12 cellular contexts compared by ENCODE assay signal in genomic region chr1:207362962-207363858, GRCh38. TPM values are rescaled to one million over a fixed set of nuclear protein-coding genes. Genes with fewer than 3 reads are reported as not detected.
DNase-seq lines count a peak whose midpoint lies in the region; ATAC-seq, FAIRE-seq and TF ChIP-seq lines count a peak whose summit lies in the region.
"Had no signal": no experiment of that assay in that cellular context is flagged by ENCODE, and none has a peak within 500 bp of the region (broad histone marks: within the 10 kb centered on the region; RNA-seq: fewer than 3 reads in every experiment).

No MANE protein-coding gene starts in this region.

- no peak overlapping the region for H2AFZ ChIP-seq in K562 (ENCODE audit: low read depth, low read length)

- no TSS peak for BruUV-seq in K562 (replicated peaks; lab: Mats Ljungman, UMichigan)

- TF ChIP-seq RAD21 in K562 (CRISPR knock-in tag; conservative IDR thresholded peaks at IDR 0.05 in 1 of 2, IDR thresholded peaks at IDR 0.05 in 1 of 2), result 0 out of 4 replicates have a peak, but pooled peaks of 1 of the 2 experiments have one; percentile 7

- WGBS in K562 (ENCODE audit: insufficient coverage, low coverage, missing lambda C conversion rate), result 42% methylated on average over 5 of the region's 5 CpGs

- no peaks in the 10 kb centered on the region for H3K9me1 ChIP-seq in K562 (ENCODE audit: control insufficient read depth, insufficient read depth, low read length)

- H3K36me3 ChIP-seq in K562 (ENCODE audit: control insufficient read depth, insufficient read depth, low read length) (peaks cover 70% of the 10 kb centered on the region), Peyer's patch (peaks cover 0 to 5% (median 0%) of the 10 kb centered on the region in 3 donors)
- H3K36me3 ChIP-seq: thoracic aorta had no signal

- H3K9me3 ChIP-seq in K562 (replicated peaks; ENCODE audit: control insufficient read depth, insufficient read depth, low read depth, low read length), result no peaks in the 10 kb centered on the region
- H3K9me3 ChIP-seq in Peyer's patch, result no peaks in the 10 kb centered on the region
- H3K9me3 ChIP-seq: heart right ventricle, thoracic aorta had no signal

- no peaks in the 10 kb centered on the region for H3K79me2 ChIP-seq in K562 (ENCODE audit: control insufficient read depth, insufficient read depth, low read length)

- peak; percentile 61 for TF ChIP-seq EP300 in K562 (IDR thresholded peaks at IDR 0.05; ENCODE audit: low read length)

- H3K4me1 ChIP-seq in K562 (replicated peaks in 1 of 2; ENCODE audit: control insufficient read depth in 2 of 2, insufficient read depth in 2 of 2, low read length in 2 of 2) (peaks cover 0 to 30% of the 10 kb centered on the region in 2 experiments; a peak in 3 of 5 replicates), Peyer's patch (no peaks in the 10 kb centered on the region)

- TF ChIP-seq POLR2A in K562 (conservative IDR thresholded peaks at IDR 0.05) (no peak), Peyer's patch (IDR thresholded peaks at IDR 0.05) (no peak)

- ATAC-seq in K562 (peak; percentile 96), HG03025 (IDR thresholded peaks at IDR 0.05; ENCODE audit: low FRiP score, unreplicated experiment) (no peak)
- ATAC-seq in naive thymus-derived CD8-positive, alpha-beta T cell, result peak; percentile 88 to 97

- H3K4me1 Mint-ChIP-seq in naive thymus-derived CD8-positive, alpha-beta T cell, result peaks cover 3 to 22% (median 12%) of the 10 kb centered on the region in 4 donors

- peak overlapping the region; percentile 54; the same call in 1 of the 2 replicates for H3K4me2 ChIP-seq in K562 (ENCODE audit: insufficient read depth, low read length)

- peaks cover 6 to 35% (median 25%) of the 10 kb centered on the region in 3 donors for H3K36me3 Mint-ChIP-seq in naive thymus-derived CD8-positive, alpha-beta T cell

- H3K4me3 Mint-ChIP-seq in naive thymus-derived CD8-positive, alpha-beta T cell, result no peak overlapping the region

- POLR2A ChIA-PET in K562 (lab: Yijun Ruan, JAX), result interaction anchor here (0.6 to 1.3 kb wide), 5 partner anchors 9 to 102 kb away, joined by 3 to 5 read pairs (median 3); partner anchors contain the start of gene CD55
- POLR2A ChIA-PET in naive thymus-derived CD8-positive, alpha-beta T cell (lab: Charles Lee), result interaction anchor here (1.9 to 2.1 kb wide), 2 partner anchors 9 to 42 kb away, joined by 5 to 12 read pairs; partner anchors contain the start of gene CD55

- no peaks in the 10 kb centered on the region for H4K20me1 ChIP-seq in K562 (replicated peaks; ENCODE audit: control insufficient read depth, insufficient read depth, low read length)

- H3K27me3 Mint-ChIP-seq in naive thymus-derived CD8-positive, alpha-beta T cell, result no peaks in the 10 kb centered on the region

- H3K9me3 Mint-ChIP-seq in naive thymus-derived CD8-positive, alpha-beta T cell, result no peaks in the 10 kb centered on the region

- CTCF ChIA-PET in K562 (lab: Yijun Ruan, JAX; ENCODE audit: low intra/inter-chr PET ratio), result no interaction called here

- TF ChIP-seq CTCF in K562 (IDR thresholded peaks at IDR 0.05 in 2 of 3, conservative IDR thresholded peaks at IDR 0.05 in 1 of 3; ENCODE audit: insufficient read depth in 2 of 3, low read depth in 1 of 3, low read length in 3 of 3), result no peak
- TF ChIP-seq CTCF in Peyer's patch (IDR thresholded peaks at IDR 0.05), result no peak

- H3K27me3 ChIP-seq in K562 (ENCODE audit: control insufficient read depth in 2 of 2, insufficient read depth in 2 of 2, low read length in 2 of 2) (no peaks in the 10 kb centered on the region), Peyer's patch (no peaks in the 10 kb centered on the region)
- H3K27me3 ChIP-seq: heart right ventricle had no signal

- H3K9ac ChIP-seq in K562 (ENCODE audit: insufficient read depth in 1 of 2, low read depth in 2 of 2, low read length in 2 of 2), result no peak overlapping the region

- H3K27ac ChIP-seq in K562 (ENCODE audit: extremely low read depth, low read depth, low read length), result peak overlapping the region; percentile 72
- no peak overlapping the region for H3K27ac ChIP-seq in Peyer's patch
- H3K27ac ChIP-seq: 22Rv1, heart right ventricle, thoracic aorta had no signal

- H3K27ac Mint-ChIP-seq in naive thymus-derived CD8-positive, alpha-beta T cell, result no peak overlapping the region

- in situ Hi-C loops in K562 (cut with MboI), result no loop called here

- intact Hi-C loops in K562 (cut with micrococcal nuclease), result no loop called here

- FAIRE-seq in K562 (lab: Jason Lieb, UNC), result peak; percentile 75
- FAIRE-seq: HTR-8/SVneo had no signal

- peak; percentile 45 for DNase-seq in SIG-M5 treated with dmso at 0.1 percent for 504 hours (lab: John Stamatoyannopoulos, UW; ENCODE audit: unreplicated experiment)
- no peak for DNase-seq in SIG-M5 (lab: John Stamatoyannopoulos, UW)
- DNase-seq in Jurkat, Clone E6-1 (ENCODE audit: low read depth, low spot score), result peak; percentile 54
- peak in 3 of 4 experiments; percentile 23 to 77 (median 64) for DNase-seq in K562 (ENCODE audit: extremely low read depth in 1 of 4, low spot score in 3 of 4)
- DNase-seq in naive thymus-derived CD8-positive, alpha-beta T cell, result peak in 5 of 10 donors; percentile 24 to 70 (median 38)
- DNase-seq in Peyer's patch, result no peak
- no peak for DNase-seq in cortex of kidney (lab: John Stamatoyannopoulos, UW)
- DNase-seq: heart right ventricle had no signal

- H3K4me3 ChIP-seq in Jurkat, Clone E6-1 (ENCODE audit: low read length), result no peak overlapping the region
- no peak overlapping the region for H3K4me3 ChIP-seq in K562
- H3K4me3 ChIP-seq in Peyer's patch, result no peak overlapping the region
- H3K4me3 ChIP-seq: heart right ventricle, thoracic aorta had no signal

TF ChIP-seq in K562, 482 proteins besides CTCF, POLR2A, EP300 and RAD21 (continues in another document):
- no peak for TF ChIP-seq MECOM (CRISPR knock-in tag; IDR thresholded peaks at IDR 0.05)
- TF ChIP-seq CC2D1A (IDR thresholded peaks at IDR 0.05), result peak; percentile 4; the same call in 1 of the 2 replicates
- TF ChIP-seq, protein P1, sequence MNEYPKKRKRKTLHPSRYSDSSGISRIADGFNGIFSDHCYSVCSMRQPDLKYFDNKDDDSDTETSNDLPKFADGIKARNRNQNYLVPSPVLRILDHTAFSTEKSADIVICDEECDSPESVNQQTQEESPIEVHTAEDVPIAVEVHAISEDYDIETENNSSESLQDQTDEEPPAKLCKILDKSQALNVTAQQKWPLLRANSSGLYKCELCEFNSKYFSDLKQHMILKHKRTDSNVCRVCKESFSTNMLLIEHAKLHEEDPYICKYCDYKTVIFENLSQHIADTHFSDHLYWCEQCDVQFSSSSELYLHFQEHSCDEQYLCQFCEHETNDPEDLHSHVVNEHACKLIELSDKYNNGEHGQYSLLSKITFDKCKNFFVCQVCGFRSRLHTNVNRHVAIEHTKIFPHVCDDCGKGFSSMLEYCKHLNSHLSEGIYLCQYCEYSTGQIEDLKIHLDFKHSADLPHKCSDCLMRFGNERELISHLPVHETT (CRISPR knock-in tag; conservative IDR thresholded peaks at IDR 0.05 in 1 of 2, IDR thresholded peaks at IDR 0.05 in 1 of 2), result 0 out of 4 replicates have a peak, but pooled peaks of 1 of the 2 experiments have one; percentile 57
- TF ChIP-seq NR2C1 (IDR thresholded peaks at IDR 0.05), result no peak
- TF ChIP-seq NR2C1 (tag; IDR thresholded peaks at IDR 0.05), result 0 out of 2 replicates have a peak, but pooled peaks have one; percentile 33
- peak; percentile 84 for TF ChIP-seq L3MBTL2 (IDR thresholded peaks at IDR 0.05)
- no peak for TF ChIP-seq PATZ1 (CRISPR knock-in tag; IDR thresholded peaks at IDR 0.05; ENCODE audit: borderline replicate concordance)
- peak; percentile 84 for TF ChIP-seq BACH1 (tag; IDR thresholded peaks at IDR 0.05)
- peak; percentile 67; the same call in 1 of the 2 replicates for TF ChIP-seq LEF1 (IDR thresholded peaks at IDR 0.05)
- 0 out of 2 replicates have a peak, but pooled peaks have one; percentile 16 for TF ChIP-seq ZNF311 (CRISPR knock-in tag; IDR thresholded peaks at IDR 0.05)

RNA-seq across cellular contexts. Expression of gene CD55, which starts 41.7 kb away (rescaled TPM):
- polyA plus RNA-seq in Jurkat, Clone E6-1 (2012; ENCODE audit: insufficient read depth, insufficient read length), result 10.5 TPM
- total RNA-seq in K562 (2011; cell fraction: chromatin; rRNA removed; ENCODE audit: low replicate concordance), result 122 and 219 TPM in 2 replicates
- 126 and 131 TPM in 2 replicates for total RNA-seq in K562 (2011; cell fraction: nucleolus; rRNA removed)
- 167 and 170 TPM in 2 replicates for total RNA-seq in K562 (2011; cell fraction: nucleoplasm; rRNA removed)
- 98.4 and 112 TPM in 2 replicates for total RNA-seq in K562 (2014; rRNA removed)
- total RNA-seq in K562 (2014; rRNA removed; fragmentation: Illumina TruSeq; extraction: Trizol), result 96.2 and 124 TPM in 2 replicates
- total RNA-seq in K562 (2015; rRNA removed; fragmentation: Illumina TruSeq; extraction: Trizol), result 81.5 and 84.0 TPM in 2 replicates
- total RNA-seq in K562 (2021), result 96.0 and 104 TPM in 2 replicates
- 137 and 150 TPM in 2 replicates for polyA plus RNA-seq in K562 (2011; rRNA removed)
- polyA plus RNA-seq in K562 (2011; cell fraction: cytosol; rRNA removed), result 53.0 and 98.2 TPM in 2 replicates
- polyA plus RNA-seq in K562 (2011; cell fraction: nucleus; rRNA removed), result 69.4 and 92.8 TPM in 2 replicates
- polyA plus RNA-seq in K562 (2012), result 72.7 and 169 TPM in 2 replicates
- polyA plus RNA-seq in K562 (2014; fragmentation: Illumina TruSeq; extraction: Trizol), result 94.8 and 144 TPM in 2 replicates
- polyA plus RNA-seq in K562 (2014; fragmentation: Nextera tagmentation; extraction: Ambion mirVana), result 10 to 100 TPM; 17.7 to 29.4 TPM
- 97.0 and 98.6 TPM in 2 replicates for polyA plus RNA-seq in K562 (2014; rRNA removed)
- polyA minus RNA-seq in K562 (2011; rRNA and poly(A)+ RNA removed), result 180 and 193 TPM in 2 replicates
- 46.6 and 55.4 TPM in 2 replicates for polyA minus RNA-seq in K562 (2011; cell fraction: cytosol; rRNA and poly(A)+ RNA removed)
- polyA minus RNA-seq in K562 (2011; cell fraction: nucleus; rRNA and poly(A)+ RNA removed), result 97.5 and 128 TPM in 2 replicates
- total RNA-seq in naive thymus-derived CD8-positive, alpha-beta T cell, result 100 to 1,000 TPM in 1 of 2 experiments, 10 to 100 TPM in 1; 98.9 to 102 TPM
- polyA plus RNA-seq in naive thymus-derived CD8-positive, alpha-beta T cell, result 100 to 1,000 TPM; 156 to 193 (median 156) TPM
- 10 to 100 TPM; 28.5 to 49.5 (median 41.7) TPM for total RNA-seq in Peyer's patch

Comparison
In these comparisons a context has a peak if more than half of its experiments do, and no peak if none do; other contexts are left out.
1. DNase-seq: peak in SIG-M5 treated with dmso at 0.1 percent for 504 hours (single experiment), Jurkat, Clone E6-1 (single experiment) and K562 (3 of 4); none in SIG-M5 (single experiment), Peyer's patch (0 of 3) and cortex of kidney (single experiment).